Comparison of ENCODE assay signal across 19 cellular contexts in the genomic region with DNA sequence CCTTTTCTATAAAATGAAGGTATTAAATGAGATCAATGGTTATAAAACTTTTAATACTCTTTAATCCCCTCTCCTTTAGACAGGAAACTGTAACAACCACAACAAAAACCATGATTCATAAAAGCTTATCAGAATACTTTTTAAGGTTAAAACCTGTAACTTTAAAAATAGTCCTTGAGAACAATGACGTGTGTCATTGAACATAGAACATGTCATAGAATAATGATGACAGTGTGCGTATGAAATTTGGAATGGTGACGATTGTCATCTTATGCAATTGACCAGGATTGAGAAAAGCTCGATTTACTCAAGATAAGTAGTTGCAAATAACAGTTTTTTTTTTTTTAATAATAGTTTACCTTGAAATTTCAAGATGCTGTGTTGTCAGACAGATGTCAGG.
"Had no signal": no experiment of that assay in that cellular context is flagged by ENCODE, and none has a peak within 500 bp of the region (broad histone marks: within the 10 kb centered on the region; RNA-seq: fewer than 3 reads in every experiment).

No MANE protein-coding gene starts in this region.

- H3K4me1 Mint-ChIP-seq: nephron had no signal

- H3K9ac ChIP-seq: parathyroid adenoma had no signal

- H3K9me3 Mint-ChIP-seq: activated CD4-positive, alpha-beta T cell treated with anti-CD3 and anti-CD28 coated beads, Interleukin-2, amount 10 ng/mL, durations not matched to agents 7 days and 5 days; activated CD8-positive, alpha-beta T cell treated with anti-CD3 and anti-CD28 coated beads for 36 hours; activated naive CD8-positive, alpha-beta T cell treated with anti-CD3 and anti-CD28 coated beads, Interleukin-2, amount 50 U/mL, for 24 hours; mesothelial cell of epicardium; nephron; stimulated activated naive B cell treated with anti-CD40 and anti-IgM and Interleukin-4, amounts not matched to agents 10 μg/mL and 1 μg/mL and 100 μg/mL, for 72 hours had no signal

- H3K27ac ChIP-seq: body of pancreas, cardiac muscle cell, esophagus muscularis mucosa, hepatocyte, parathyroid adenoma, transverse colon had no signal

- ATAC-seq: sciatic nerve had no signal

- DNase-seq: activated gamma-delta T cell; effector memory CD4-positive, alpha-beta T cell had no signal

- H3K27me3 Mint-ChIP-seq: activated CD4-positive, alpha-beta T cell treated with anti-CD3 and anti-CD28 coated beads, Interleukin-2, amount 10 ng/mL, durations not matched to agents 7 days and 5 days; activated CD8-positive, alpha-beta memory T cell treated with anti-CD3 and anti-CD28 coated beads, Interleukin-2, amount 10 ng/mL, durations not matched to agents 7 days and 5 days; activated CD8-positive, alpha-beta T cell treated with anti-CD3 and anti-CD28 coated beads for 36 hours; activated naive CD8-positive, alpha-beta T cell treated with anti-CD3 and anti-CD28 coated beads, Interleukin-2, amount 50 U/mL, for 24 hours; stimulated activated naive B cell treated with anti-CD40 and anti-IgM and Interleukin-4, amounts not matched to agents 10 μg/mL and 1 μg/mL and 100 μg/mL, for 72 hours had no signal

- H3K79me2 ChIP-seq: hepatocyte, parathyroid adenoma had no signal

- H3K36me3 Mint-ChIP-seq: mesothelial cell of epicardium had no signal

- H3K27me3 ChIP-seq: body of pancreas, cardiac muscle cell, esophagus muscularis mucosa, hepatocyte, left lung, transverse colon had no signal

- H3K4me3 ChIP-seq: body of pancreas, cardiac muscle cell, esophagus muscularis mucosa, hepatocyte, left lung, lung, transverse colon had no signal

- H3K4me2 ChIP-seq: hepatocyte had no signal

- H3K4me1 ChIP-seq: esophagus muscularis mucosa, transverse colon had no signal

- H3K4me3 Mint-ChIP-seq: activated CD4-positive, alpha-beta T cell treated with anti-CD3 and anti-CD28 coated beads, Interleukin-2, amount 10 ng/mL, durations not matched to agents 7 days and 5 days; activated CD8-positive, alpha-beta memory T cell treated with anti-CD3 and anti-CD28 coated beads, Interleukin-2, amount 10 ng/mL, durations not matched to agents 7 days and 5 days; activated CD8-positive, alpha-beta T cell treated with anti-CD3 and anti-CD28 coated beads for 36 hours; activated naive CD8-positive, alpha-beta T cell treated with anti-CD3 and anti-CD28 coated beads, Interleukin-2, amount 50 U/mL, for 24 hours; mesothelial cell of epicardium; nephron; stimulated activated naive B cell treated with anti-CD40 and anti-IgM and Interleukin-4, amounts not matched to agents 10 μg/mL and 1 μg/mL and 100 μg/mL, for 72 hours; T-helper 17 cell had no signal

- H3K9me3 ChIP-seq: body of pancreas, esophagus muscularis mucosa, left lung, transverse colon had no signal

- H2AFZ ChIP-seq: hepatocyte, parathyroid adenoma had no signal

- H3K27ac Mint-ChIP-seq: activated CD4-positive, alpha-beta T cell treated with anti-CD3 and anti-CD28 coated beads, Interleukin-2, amount 10 ng/mL, durations not matched to agents 7 days and 5 days; activated CD8-positive, alpha-beta T cell treated with anti-CD3 and anti-CD28 coated beads for 36 hours; activated naive CD8-positive, alpha-beta T cell treated with anti-CD3 and anti-CD28 coated beads, Interleukin-2, amount 50 U/mL, for 24 hours; mesothelial cell of epicardium; nephron; stimulated activated naive B cell treated with anti-CD40 and anti-IgM and Interleukin-4, amounts not matched to agents 10 μg/mL and 1 μg/mL and 100 μg/mL, for 72 hours; T-helper 17 cell had no signal

- H3K36me3 ChIP-seq: cardiac muscle cell, esophagus muscularis mucosa, transverse colon had no signal
